ENCODE assay signal across 33 cellular contexts in the genomic region with DNA sequence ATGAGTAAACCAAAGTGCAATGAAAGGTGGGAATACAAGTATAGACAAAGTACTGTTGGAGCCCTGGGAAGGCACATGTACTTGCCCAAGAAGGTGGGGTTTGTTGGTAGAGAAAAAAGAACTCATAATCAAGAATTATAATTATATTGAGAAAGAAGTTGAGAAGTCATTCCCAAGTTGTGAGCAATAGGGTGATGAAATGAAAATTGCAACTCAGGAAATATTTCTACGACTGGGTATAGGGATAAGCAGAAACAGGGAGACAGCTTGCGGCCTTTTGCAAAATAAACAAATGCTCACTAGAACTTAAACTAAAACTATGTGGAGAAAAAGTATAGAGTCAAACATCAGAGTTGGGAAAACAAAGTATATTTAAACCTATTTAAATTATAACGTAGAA.
DNase-seq lines count a peak whose midpoint lies in the region; ATAC-seq, FAIRE-seq and TF ChIP-seq lines count a peak whose summit lies in the region.
"Had no signal": no experiment of that assay in that cellular context is flagged by ENCODE, and none has a peak within 500 bp of the region (broad histone marks: within the 10 kb centered on the region; RNA-seq: fewer than 3 reads in every experiment).

No MANE protein-coding gene starts in this region.

- dilution Hi-C loops in IMR-90 (cut with HindIII; ENCODE audit: low sequenced_read_pairs, unreplicated experiment): no loop called here

- no peaks in the 10 kb centered on the region for H3K9me3 ChIP-seq in IMR-90 (ENCODE audit: control insufficient read depth, insufficient read depth, low read length)
- H3K9me3 ChIP-seq in osteoblast (ENCODE audit: low read depth, low read length): no peaks in the 10 kb centered on the region
- no peaks in the 10 kb centered on the region for H3K9me3 ChIP-seq in pancreas
- H3K9me3 ChIP-seq: adrenal gland, Peyer's patch, transverse colon had no signal

- H3K9me1 ChIP-seq in IMR-90 (ENCODE audit: insufficient read depth, low read length): no peaks in the 10 kb centered on the region

- H3K23ac ChIP-seq in IMR-90 (ENCODE audit: low read depth, low read length): no peak overlapping the region

- peaks cover 4% of the 10 kb centered on the region for H3K4me1 ChIP-seq in IMR-90 (ENCODE audit: control insufficient read depth, insufficient read depth, low read length)
- H3K4me1 ChIP-seq in osteoblast (ENCODE audit: insufficient read depth, low read length): peaks cover 20% of the 10 kb centered on the region
- peaks cover 0 to 9% (median 0%) of the 10 kb centered on the region in 3 donors for H3K4me1 ChIP-seq in pancreas
- H3K4me1 ChIP-seq: adrenal gland, Peyer's patch, transverse colon had no signal

- H3K27ac Mint-ChIP-seq in activated naive CD4-positive, alpha-beta T cell treated with anti-CD3 and anti-CD28 coated beads, Interleukin-2, amount 50 U/mL, for 72 hours: no peak overlapping the region
- H3K27ac Mint-ChIP-seq: activated CD4-positive, alpha-beta T cell treated with anti-CD3 and anti-CD28 coated beads, Interleukin-2, amount 10 ng/mL, durations not matched to agents 7 days and 5 days; activated T-cell treated with anti-CD3 and anti-CD28 coated beads, Interleukin-2, amount 50 U/mL, for 72 hours; CD4-positive, alpha-beta T cell; naive thymus-derived CD4-positive, alpha-beta T cell; WTC11 had no signal

- no peaks in the 10 kb centered on the region for H3K36me3 Mint-ChIP-seq in activated naive CD4-positive, alpha-beta T cell treated with anti-CD3 and anti-CD28 coated beads, Interleukin-2, amount 50 U/mL, for 72 hours
- H3K36me3 Mint-ChIP-seq: naive thymus-derived CD4-positive, alpha-beta T cell; WTC11 had no signal

- peak overlapping the region; percentile 30; the same call in 1 of the 2 replicates for H3K4ac ChIP-seq in IMR-90 (ENCODE audit: low read depth, low read length)

- no peak for FAIRE-seq in pancreas (lab: Jason Lieb, UNC)
- FAIRE-seq: colon, H1, keratinocyte, small intestine had no signal

- H3K36me3 ChIP-seq in IMR-90 (ENCODE audit: control insufficient read depth, insufficient read depth, low read length) (no peaks in the 10 kb centered on the region), osteoblast (ENCODE audit: insufficient read depth, low read length) (no peaks in the 10 kb centered on the region), pancreas (no peaks in the 10 kb centered on the region)
- H3K36me3 ChIP-seq: adrenal gland, brain microvascular endothelial cell, Peyer's patch, transverse colon had no signal

- intact Hi-C loops in IMR-90 (cut with micrococcal nuclease): loop anchor here (2.0 kb wide), 1 partner anchor 15 kb away; no protein-coding TSS in a partner anchor
- intact Hi-C loops in pancreas (cut with DNase I): no loop called here

- TF ChIP-seq CTCF in AG09319 (IDR thresholded peaks at IDR 0.05; ENCODE audit: low read depth, low read length): no peak
- no peak for TF ChIP-seq CTCF in IMR-90 (conservative IDR thresholded peaks at IDR 0.05; ENCODE audit: low read depth, low read length)
- TF ChIP-seq CTCF in osteoblast (IDR thresholded peaks at IDR 0.05; ENCODE audit: extremely low read depth, low read depth, low read length): no peak
- no peak for TF ChIP-seq CTCF in pancreas (IDR thresholded peaks at IDR 0.05)

- ATAC-seq in IMR-90 (ENCODE audit: low read depth) (peak; percentile 96), pancreas (no peak), GM18517 (IDR thresholded peaks at IDR 0.05; ENCODE audit: unreplicated experiment) (no peak)
- no peak for ATAC-seq in activated naive CD4-positive, alpha-beta T cell treated with anti-CD3 and anti-CD28 coated beads, Interleukin-2, amount 50 U/mL, for 72 hours
- ATAC-seq: activated T-cell treated with anti-CD3 and anti-CD28 coated beads, Interleukin-2, amount 50 U/mL, for 72 hours; left ventricle myocardium superior; naive thymus-derived CD4-positive, alpha-beta T cell; WTC11 had no signal

- no peaks in the 10 kb centered on the region for H3K27me3 ChIP-seq in IMR-90 (ENCODE audit: control insufficient read depth, insufficient read depth, low read length)
- H3K27me3 ChIP-seq in osteoblast (ENCODE audit: insufficient read depth, low read length): no peaks in the 10 kb centered on the region
- H3K27me3 ChIP-seq in pancreas: no peaks in the 10 kb centered on the region
- H3K27me3 ChIP-seq: adrenal gland, brain microvascular endothelial cell, Peyer's patch, transverse colon had no signal

- H3K9ac ChIP-seq in IMR-90 (ENCODE audit: low read depth, low read length): no peak overlapping the region

- H3K27ac ChIP-seq in IMR-90 (ENCODE audit: insufficient read depth, low read length): peak overlapping the region; percentile 100; the same call in 1 of the 2 replicates
- peak overlapping the region; percentile 50 for H3K27ac ChIP-seq in osteoblast (ENCODE audit: low read depth, low read length)
- no peak overlapping the region for H3K27ac ChIP-seq in pancreas
- H3K27ac ChIP-seq: adrenal gland, brain microvascular endothelial cell, Peyer's patch, transverse colon had no signal

- no peak for TF ChIP-seq POLR2A in IMR-90 (IDR thresholded peaks at IDR 0.05; ENCODE audit: low read depth, low read length)

- DNase-seq in AG09319 (ENCODE audit: extremely low read depth, low read depth) (peak; percentile 14), IMR-90 (peak; percentile 79), fibroblast of gingiva (ENCODE audit: low read depth) (peak; percentile 48), osteoblast (ENCODE audit: insufficient read length, low spot score, missing footprints) (no peak), pancreas (no peak), SHP77 (lab: John Stamatoyannopoulos, UW) (no peak)
- no peak for DNase-seq in activated naive CD4-positive, alpha-beta T cell treated with anti-CD3 and anti-CD28 coated beads, Interleukin-2, amount 50 U/mL, for 72 hours (ENCODE audit: low spot score in 2 of 2)
- DNase-seq: ACHN; activated CD4-positive, alpha-beta T cell treated with anti-CD3 and anti-CD28 coated beads, Interleukin-2, amount 10 ng/mL, durations not matched to agents 7 days and 5 days; activated naive CD4-positive, alpha-beta T cell; activated T-cell treated with anti-CD3 and anti-CD28 coated beads, Interleukin-2, amount 50 U/mL, for 72 hours; adrenal gland; brain microvascular endothelial cell; CD4-positive, alpha-beta T cell; effector CD8-positive, alpha-beta T cell; glutamatergic neuron; left ventricle myocardium superior; midbrain; naive thymus-derived CD4-positive, alpha-beta T cell; NCI-H1105; NCI-H1930; NCI-H526; nucleus accumbens; Peyer's patch; small intestine; stimulated activated CD4-positive, alpha-beta T cell treated with anti-CD3 and anti-CD28 coated beads, Interleukin-2, amount 100 ng/mL, for 24 hours; SW 1271; transverse colon had no signal

- peak overlapping the region; percentile 16; the same call in 1 of the 2 replicates for H3K4me2 ChIP-seq in IMR-90 (ENCODE audit: low read depth, low read length)
- peak overlapping the region; percentile 21 for H3K4me2 ChIP-seq in osteoblast (ENCODE audit: insufficient read depth, low read length)

- H2AK5ac ChIP-seq in IMR-90 (ENCODE audit: low read depth, low read length): no peak overlapping the region

- WGBS in IMR-90 (ENCODE audit: extremely low coverage in 2 of 2, insufficient read length in 1 of 2), 2 experiments: no CpG with 5 or more reads among the region's 3 CpGs
- 77 to 79% methylated on average over 3 of the region's 3 CpGs for WGBS in pancreas, 2 donors

- H3K79me1 ChIP-seq in IMR-90 (ENCODE audit: low read depth in 1 of 2, low read length in 2 of 2): no peaks in the 10 kb centered on the region

- peak overlapping the region; percentile 50; the same call in 1 of the 2 replicates for H2BK120ac ChIP-seq in IMR-90 (ENCODE audit: low read depth, low read length)

- no peak for TF ChIP-seq RAD21 in IMR-90 (IDR thresholded peaks at IDR 0.05; ENCODE audit: low read length)

- POLR2A ChIA-PET in IMR-90 (lab: Charles Lee; ENCODE audit: unreplicated experiment): no interaction called here

- H4K5ac ChIP-seq in IMR-90 (ENCODE audit: low read depth, low read length): no peak overlapping the region

- H2BK20ac ChIP-seq in IMR-90 (ENCODE audit: low read depth, low read length): 0 out of 2 replicates have a peak overlapping the region, but pooled peaks have one; percentile 81

- BruUV-seq in IMR-90 (replicated peaks; lab: Mats Ljungman, UMichigan): no TSS peak

- no peaks in the 10 kb centered on the region for H3K9me3 Mint-ChIP-seq in activated naive CD4-positive, alpha-beta T cell treated with anti-CD3 and anti-CD28 coated beads, Interleukin-2, amount 50 U/mL, for 72 hours
- H3K9me3 Mint-ChIP-seq: activated CD4-positive, alpha-beta T cell treated with anti-CD3 and anti-CD28 coated beads, Interleukin-2, amount 10 ng/mL, durations not matched to agents 7 days and 5 days had no signal

- peak overlapping the region; percentile 40; the same call in 1 of the 2 replicates for H4K91ac ChIP-seq in IMR-90 (ENCODE audit: insufficient read depth, low read depth, low read length)

- H4K20me1 ChIP-seq in IMR-90 (ENCODE audit: insufficient read depth, low read length) (no peaks in the 10 kb centered on the region), osteoblast (ENCODE audit: insufficient read depth, low read length) (no peaks in the 10 kb centered on the region)

- CTCF ChIA-PET in IMR-90 (lab: Yijun Ruan, JAX): interaction anchor here (0.6 to 0.9 kb wide), 2 partner anchors 10 to 16 kb away, joined by 3 read pairs; no protein-coding TSS in a partner anchor

- H4K8ac ChIP-seq in IMR-90 (ENCODE audit: low read depth in 2 of 2, low read length in 2 of 2): 0 out of 4 replicates have a peak overlapping the region, but pooled peaks of 1 of the 2 experiments have one; percentile 17

- no peak overlapping the region for H2AK9ac ChIP-seq in IMR-90 (replicated peaks; ENCODE audit: low read depth, low read length, poor library complexity)

- 0 out of 2 replicates have a peak overlapping the region, but pooled peaks have one; percentile 20 for H3K14ac ChIP-seq in IMR-90 (replicated peaks; ENCODE audit: low read depth, low read length)

- H3K4me3 ChIP-seq in IMR-90 (ENCODE audit: insufficient read depth, low read depth, low read length): no peak overlapping the region
- no peak overlapping the region for H3K4me3 ChIP-seq in osteoblast (ENCODE audit: insufficient read depth, low read length)
- H3K4me3 ChIP-seq in pancreas: no peak overlapping the region
- H3K4me3 ChIP-seq: adrenal gland, Peyer's patch, transverse colon had no signal

- no peaks in the 10 kb centered on the region for H3K79me2 ChIP-seq in osteoblast (ENCODE audit: insufficient read depth, low read length)

- H2BK15ac ChIP-seq in IMR-90 (ENCODE audit: low read depth, low read length): no peak overlapping the region; the same call in 2 of the 3 replicates

- H2AFZ ChIP-seq in IMR-90 (replicated peaks; ENCODE audit: low read length, poor library complexity) (no peak overlapping the region), osteoblast (ENCODE audit: low read length) (no peak overlapping the region)

- H3K56ac ChIP-seq in IMR-90 (ENCODE audit: extremely low read depth, insufficient read depth, low read length): no peak overlapping the region

- in situ Hi-C loops in IMR-90 (cut with MboI; ENCODE audit: low sequenced_read_pairs): no loop called here

- peak overlapping the region; percentile 45 for H3K18ac ChIP-seq in IMR-90 (ENCODE audit: low read depth, low read length)

- peak overlapping the region; percentile 77 for H2BK5ac ChIP-seq in IMR-90 (ENCODE audit: low read depth, low read length, poor library complexity, severe bottlenecking)

TF ChIP-seq in IMR-90, 13 proteins besides CTCF, POLR2A, EP300 and RAD21 (continues in another document):
- TF ChIP-seq MAFK (IDR thresholded peaks at IDR 0.05; ENCODE audit: low read depth, low read length): peak; percentile 58; the same call in 1 of the 2 replicates

Comparison
In these comparisons a context has a peak if more than half of its experiments do, and no peak if none do; other contexts are left out.
1. DNase-seq: peak in AG09319 (single experiment), IMR-90 (single experiment) and fibroblast of gingiva (single experiment); none in osteoblast (single experiment), activated naive CD4-positive, alpha-beta T cell treated with anti-CD3 and anti-CD28 coated beads, Interleukin-2, amount 50 U/mL, for 72 hours (0 of 2), pancreas (0 of 6) and SHP77 (0 of 2).
2. H3K27ac ChIP-seq: peak in IMR-90 (single experiment) and osteoblast (single experiment); none in pancreas (0 of 4).